1 cellular context compared by ENCODE assay signal in the genomic region with DNA sequence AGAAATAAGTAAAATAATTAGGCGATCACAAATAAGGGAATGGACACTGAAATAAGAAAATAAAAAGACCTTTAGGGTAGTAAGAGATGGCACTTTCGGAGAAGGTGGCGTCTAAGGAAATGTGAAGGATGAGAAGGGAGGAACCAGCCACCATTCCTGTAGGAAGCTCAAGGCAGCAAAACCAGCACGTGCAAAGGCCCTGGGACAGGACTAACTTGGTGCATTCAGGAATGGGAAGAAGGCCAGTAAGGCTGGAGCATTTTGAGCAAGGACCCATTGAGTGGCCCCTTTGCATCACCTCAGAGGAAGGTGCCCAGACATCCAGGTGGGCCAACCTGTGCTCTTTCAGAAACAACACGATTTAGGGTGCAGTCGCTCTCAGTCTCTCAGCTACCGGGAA.
TF ChIP-seq lines count a peak whose summit lies in the region.

No MANE protein-coding gene starts in this region.

TF ChIP-seq in HepG2, 621 proteins besides CTCF, POLR2A, EP300 and RAD21:
- peak; percentile 81 for TF ChIP-seq KDM1A (CRISPR knock-in tag; IDR thresholded peaks at IDR 0.05)
- TF ChIP-seq, protein P1, sequence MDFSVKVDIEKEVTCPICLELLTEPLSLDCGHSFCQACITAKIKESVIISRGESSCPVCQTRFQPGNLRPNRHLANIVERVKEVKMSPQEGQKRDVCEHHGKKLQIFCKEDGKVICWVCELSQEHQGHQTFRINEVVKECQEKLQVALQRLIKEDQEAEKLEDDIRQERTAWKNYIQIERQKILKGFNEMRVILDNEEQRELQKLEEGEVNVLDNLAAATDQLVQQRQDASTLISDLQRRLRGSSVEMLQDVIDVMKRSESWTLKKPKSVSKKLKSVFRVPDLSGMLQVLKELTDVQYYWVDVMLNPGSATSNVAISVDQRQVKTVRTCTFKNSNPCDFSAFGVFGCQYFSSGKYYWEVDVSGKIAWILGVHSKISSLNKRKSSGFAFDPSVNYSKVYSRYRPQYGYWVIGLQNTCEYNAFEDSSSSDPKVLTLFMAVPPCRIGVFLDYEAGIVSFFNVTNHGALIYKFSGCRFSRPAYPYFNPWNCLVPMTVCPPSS (IDR thresholded peaks at IDR 0.05) = no peak
- peak; percentile 60; the same call in 1 of the 2 replicates for TF ChIP-seq ADNP (CRISPR knock-in tag; IDR thresholded peaks at IDR 0.05)
- TF ChIP-seq, protein P2, sequence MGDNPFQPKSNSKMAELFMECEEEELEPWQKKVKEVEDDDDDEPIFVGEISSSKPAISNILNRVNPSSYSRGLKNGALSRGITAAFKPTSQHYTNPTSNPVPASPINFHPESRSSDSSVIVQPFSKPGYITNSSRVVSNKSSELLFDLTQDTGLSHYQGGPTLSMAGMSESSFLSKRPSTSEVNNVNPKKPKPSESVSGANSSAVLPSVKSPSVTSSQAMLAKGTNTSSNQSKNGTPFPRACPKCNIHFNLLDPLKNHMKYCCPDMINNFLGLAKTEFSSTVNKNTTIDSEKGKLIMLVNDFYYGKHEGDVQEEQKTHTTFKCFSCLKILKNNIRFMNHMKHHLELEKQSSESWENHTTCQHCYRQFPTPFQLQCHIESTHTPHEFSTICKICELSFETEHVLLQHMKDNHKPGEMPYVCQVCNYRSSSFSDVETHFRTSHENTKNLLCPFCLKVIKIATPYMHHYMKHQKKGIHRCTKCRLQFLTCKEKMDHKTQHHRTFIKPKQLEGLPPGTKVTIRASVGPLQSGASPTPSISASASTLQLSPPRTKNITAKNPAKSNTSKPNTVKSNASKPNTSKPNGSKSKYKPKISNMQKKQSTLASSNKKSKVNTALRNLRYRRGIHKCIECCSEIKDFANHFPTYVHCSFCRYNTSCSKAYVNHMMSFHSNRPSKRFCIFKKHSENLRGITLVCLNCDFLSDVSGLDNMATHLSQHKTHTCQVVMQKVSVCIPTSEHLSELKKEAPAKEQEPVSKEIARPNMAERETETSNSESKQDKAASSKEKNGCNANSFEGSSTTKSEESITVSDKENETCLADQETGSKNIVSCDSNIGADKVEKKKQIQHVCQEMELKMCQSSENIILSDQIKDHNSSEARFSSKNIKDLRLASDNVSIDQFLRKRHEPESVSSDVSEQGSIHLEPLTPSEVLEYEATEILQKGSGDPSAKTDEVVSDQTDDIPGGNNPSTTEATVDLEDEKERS (CRISPR knock-in tag; IDR thresholded peaks at IDR 0.05) = 0 out of 2 replicates have a peak, but pooled peaks have one; percentile 52
- no peak for TF ChIP-seq LCORL (IDR thresholded peaks at IDR 0.05)
- 0 out of 2 replicates have a peak, but pooled peaks have one; percentile 32 for TF ChIP-seq LCORL (CRISPR knock-in tag; IDR thresholded peaks at IDR 0.05)
- TF ChIP-seq ZNF256 (CRISPR knock-in tag; conservative IDR thresholded peaks at IDR 0.05) = no peak
- TF ChIP-seq ZMYM3 (CRISPR knock-in tag; IDR thresholded peaks at IDR 0.05) = peak; percentile 91
